ENCODE assay signal across 9 cellular contexts in genomic region chr17:44200478-44201155, GRCh38. TPM values are rescaled to one million over a fixed set of nuclear protein-coding genes. Genes with fewer than 3 reads are reported as not detected.
DNase-seq lines count a peak whose midpoint lies in the region; ATAC-seq and TF ChIP-seq lines count a peak whose summit lies in the region.
"Had no signal": no experiment of that assay in that cellular context is flagged by ENCODE, and none has a peak within 500 bp of the region (broad histone marks: within the 10 kb centered on the region; RNA-seq: fewer than 3 reads in every experiment).

No MANE protein-coding gene starts in this region.

- H3K4me1 ChIP-seq in SJSA1 (replicated peaks): peaks cover 26% of the 10 kb centered on the region
- H3K4me1 ChIP-seq in fibroblast of lung (ENCODE audit: control insufficient read depth, extremely low read depth, insufficient read depth, low read length): peaks cover 28% of the 10 kb centered on the region

- H3K27ac ChIP-seq in SJSA1: peak overlapping the region; percentile 74
- peak overlapping the region; percentile 87 for H3K27ac ChIP-seq in fibroblast of lung (ENCODE audit: insufficient read depth, low read length)

- H3K4me3 Mint-ChIP-seq in progenitor cell of endocrine pancreas (ENCODE audit: low read depth): peak overlapping the region; percentile 83

- H3K4me3 ChIP-seq in SJSA1: peak overlapping the region; percentile 93
- H3K4me3 ChIP-seq in fibroblast of lung (replicated peaks in 1 of 4; ENCODE audit: control extremely low read depth in 1 of 4, insufficient read depth in 1 of 4, low read depth in 3 of 4, low read length in 4 of 4): peak overlapping the region; percentile 49 to 71 (median 64)

- ATAC-seq in GM21526 (IDR thresholded peaks at IDR 0.05; ENCODE audit: low FRiP score, unreplicated experiment): peak; percentile 14
- ATAC-seq in GM18498 (IDR thresholded peaks at IDR 0.05; ENCODE audit: unreplicated experiment): no peak
- no peak for ATAC-seq in GM21515 (IDR thresholded peaks at IDR 0.05; ENCODE audit: unreplicated experiment)

- peak overlapping the region; percentile 91 for H3K4me2 ChIP-seq in fibroblast of lung (ENCODE audit: extremely low read depth, insufficient read depth, low read length)

- peak overlapping the region; percentile 97 for H3K27ac Mint-ChIP-seq in progenitor cell of endocrine pancreas

- no peaks in the 10 kb centered on the region for H3K9me3 ChIP-seq in SJSA1 (replicated peaks)
- no peaks in the 10 kb centered on the region for H3K9me3 ChIP-seq in fibroblast of lung (ENCODE audit: control insufficient read depth, insufficient read depth, low read depth, low read length)

- H3K4me1 Mint-ChIP-seq in progenitor cell of endocrine pancreas (ENCODE audit: low read depth): peaks cover 20% of the 10 kb centered on the region

- no peaks in the 10 kb centered on the region for H3K27me3 ChIP-seq in SJSA1 (replicated peaks)
- no peaks in the 10 kb centered on the region for H3K27me3 ChIP-seq in fibroblast of lung (ENCODE audit: control insufficient read depth, insufficient read depth, low read length)

- DNase-seq in Ammon's horn (ENCODE audit: low spot score) (peak; percentile 31), SJSA1 (ENCODE audit: low read depth in 1 of 2, low spot score in 2 of 2) (no peak), fibroblast of lung (ENCODE audit: low read depth in 2 of 2) (no peak), progenitor cell of endocrine pancreas (ENCODE audit: low spot score, unreplicated experiment) (no peak), H4 (ENCODE audit: low spot score) (no peak)

- peaks cover 26% of the 10 kb centered on the region for H3K36me3 ChIP-seq in SJSA1
- peaks cover 14% of the 10 kb centered on the region for H3K36me3 ChIP-seq in fibroblast of lung (ENCODE audit: control insufficient read depth, insufficient read depth, low read length)

- no peak for TF ChIP-seq CTCF in fibroblast of lung (conservative IDR thresholded peaks at IDR 0.05 in 1 of 2, IDR thresholded peaks at IDR 0.05 in 1 of 2; ENCODE audit: low read depth in 1 of 2, low read length in 2 of 2)
- no peak for TF ChIP-seq CTCF in progenitor cell of endocrine pancreas (IDR thresholded peaks at IDR 0.05; ENCODE audit: unreplicated experiment)

- peak overlapping the region; percentile 66 for H2AFZ ChIP-seq in fibroblast of lung (ENCODE audit: low read length)

- H3K27me3 Mint-ChIP-seq in progenitor cell of endocrine pancreas: no peaks in the 10 kb centered on the region

- peak overlapping the region; percentile 85 for H3K9ac ChIP-seq in fibroblast of lung (ENCODE audit: insufficient read depth, low read length)

- H3K9me3 Mint-ChIP-seq in progenitor cell of endocrine pancreas (ENCODE audit: low read depth): no peaks in the 10 kb centered on the region

- no peaks in the 10 kb centered on the region for H4K20me1 ChIP-seq in fibroblast of lung (ENCODE audit: control insufficient read depth, extremely low read depth, insufficient read depth, low read length)

- H3K79me2 ChIP-seq in fibroblast of lung (ENCODE audit: control insufficient read depth, insufficient read depth, low read length): peaks cover 23% of the 10 kb centered on the region

- peaks cover 7% of the 10 kb centered on the region for H3K36me3 Mint-ChIP-seq in progenitor cell of endocrine pancreas (ENCODE audit: insufficient read depth)

RNA-seq across cellular contexts. Expression of gene ATXN7L3, which starts 0.9 kb away (rescaled TPM):
- 62.6 and 67.4 TPM in 2 replicates for total RNA-seq in SJSA1 (2014; rRNA removed; shearing (Covaris generic))
- total RNA-seq in fibroblast of lung: 33.6 and 36.5 TPM in 2 replicates
- 31.8 and 34.8 TPM in 2 replicates for polyA plus RNA-seq in fibroblast of lung
- 32.2 and 32.5 TPM in 2 replicates for polyA plus RNA-seq in fibroblast of lung (2012)
- 60.1 and 67.0 TPM in 2 replicates for polyA minus RNA-seq in fibroblast of lung (ENCODE audit: low replicate concordance)
- total RNA-seq in progenitor cell of endocrine pancreas: 117 and 135 TPM in 2 replicates
- 26.6 and 33.0 TPM in 2 replicates for total RNA-seq in H4 (2014; rRNA removed; shearing (Covaris generic))

RNA-seq across cellular contexts. Expression of gene TMUB2, which starts 13.8 kb away (rescaled TPM):
- total RNA-seq in SJSA1 (2014; rRNA removed; shearing (Covaris generic)): 22.6 and 42.6 TPM in 2 replicates
- total RNA-seq in fibroblast of lung (36.2 and 45.4 TPM in 2 replicates), progenitor cell of endocrine pancreas (48.5 and 50.3 TPM in 2 replicates)
- polyA plus RNA-seq in fibroblast of lung: 33.1 and 37.3 TPM in 2 replicates
- 28.1 and 31.8 TPM in 2 replicates for polyA plus RNA-seq in fibroblast of lung (2012)
- polyA minus RNA-seq in fibroblast of lung (ENCODE audit: low replicate concordance): 40.5 and 47.1 TPM in 2 replicates
- 16.4 and 19.1 TPM in 2 replicates for total RNA-seq in H4 (2014; rRNA removed; shearing (Covaris generic))

RNA-seq across cellular contexts. Expression of gene UBTF, which starts 18.9 kb away (rescaled TPM):
- total RNA-seq in SJSA1 (2014; rRNA removed; shearing (Covaris generic)): 63.6 and 80.0 TPM in 2 replicates
- 42.1 and 49.8 TPM in 2 replicates for total RNA-seq in fibroblast of lung
- 25.1 and 34.3 TPM in 2 replicates for polyA plus RNA-seq in fibroblast of lung
- polyA plus RNA-seq in fibroblast of lung (2012): 47.9 and 55.9 TPM in 2 replicates
- polyA minus RNA-seq in fibroblast of lung (ENCODE audit: low replicate concordance): 33.1 and 43.0 TPM in 2 replicates
- total RNA-seq in progenitor cell of endocrine pancreas: 94.2 and 100 TPM in 2 replicates
- 36.4 and 40.3 TPM in 2 replicates for total RNA-seq in H4 (2014; rRNA removed; shearing (Covaris generic))

RNA-seq across cellular contexts. Expression of gene ASB16, which starts 30.1 kb away (rescaled TPM):
- total RNA-seq in SJSA1 (2014; rRNA removed; shearing (Covaris generic)): not detected in 2 replicates
- total RNA-seq in fibroblast of lung (under 0.01 and 0.17 TPM in 2 replicates), progenitor cell of endocrine pancreas (0.49 and 0.89 TPM in 2 replicates)
- 0.07 TPM in 1 of 2 replicates, not detected in the other for polyA plus RNA-seq in fibroblast of lung
- polyA plus RNA-seq in fibroblast of lung (2012): 0.48 and 0.63 TPM in 2 replicates
- 1.1 and 1.5 TPM in 2 replicates for polyA minus RNA-seq in fibroblast of lung (ENCODE audit: low replicate concordance)
- total RNA-seq in H4 (2014; rRNA removed; shearing (Covaris generic)): not detected in 2 replicates
- total RNA-seq: HT1080 had no signal

RNA-seq across cellular contexts. Expression of gene HROB, which starts 58.9 kb away (rescaled TPM):
- total RNA-seq in SJSA1 (2014; rRNA removed; shearing (Covaris generic)): 10.1 and 10.2 TPM in 2 replicates
- total RNA-seq in fibroblast of lung (1.0 and 1.5 TPM in 2 replicates), progenitor cell of endocrine pancreas (10.1 and 12.8 TPM in 2 replicates)
- polyA plus RNA-seq in fibroblast of lung: 1.8 and 4.7 TPM in 2 replicates
- polyA plus RNA-seq in fibroblast of lung (2012): 1.4 and 4.5 TPM in 2 replicates
- polyA minus RNA-seq in fibroblast of lung (ENCODE audit: low replicate concordance): 2.3 and 16.6 TPM in 2 replicates
- total RNA-seq in H4 (2014; rRNA removed; shearing (Covaris generic)): 4.0 and 7.0 TPM in 2 replicates
